11 cellular contexts compared by ENCODE assay signal in the genomic region with DNA sequence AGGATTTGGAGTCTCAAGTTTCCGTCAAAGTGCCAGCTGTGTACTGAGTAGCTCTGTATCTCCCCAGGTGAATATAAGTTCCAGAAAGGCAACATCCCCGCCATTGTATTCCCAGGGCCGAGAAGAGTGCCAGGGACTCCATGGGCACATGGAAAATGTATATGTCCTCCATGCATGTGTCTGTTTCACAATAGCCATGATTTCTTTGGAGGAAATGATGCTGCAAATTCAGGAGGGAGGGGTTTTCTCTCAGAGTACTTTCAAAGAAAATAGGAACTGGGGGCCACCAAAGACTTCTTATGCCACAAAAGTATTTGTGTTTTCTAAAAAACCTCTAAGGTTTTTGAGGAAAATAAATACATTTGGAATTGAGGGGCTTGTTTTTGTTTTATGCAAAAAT.
DNase-seq lines count a peak whose midpoint lies in the region; ATAC-seq and TF ChIP-seq lines count a peak whose summit lies in the region.
"Had no signal": no experiment of that assay in that cellular context is flagged by ENCODE, and none has a peak within 500 bp of the region (broad histone marks: within the 10 kb centered on the region; RNA-seq: fewer than 3 reads in every experiment).

No MANE protein-coding gene starts in this region.

- TF ChIP-seq CTCF in heart left ventricle (IDR thresholded peaks at IDR 0.05) (no peak), NB4 (IDR thresholded peaks at IDR 0.05; ENCODE audit: low read depth, low read length) (no peak), fibroblast of pulmonary artery (IDR thresholded peaks at IDR 0.05; ENCODE audit: low read length, missing control alignments) (no peak), osteoblast (IDR thresholded peaks at IDR 0.05; ENCODE audit: extremely low read depth, low read depth, low read length) (no peak)

- H3K27ac ChIP-seq in heart left ventricle (no peak overlapping the region), osteoblast (ENCODE audit: low read depth, low read length) (no peak overlapping the region)

- TF ChIP-seq POLR2A in heart left ventricle (IDR thresholded peaks at IDR 0.05) (no peak), NB4 (IDR thresholded peaks at IDR 0.05; ENCODE audit: extremely low read depth, insufficient read length) (no peak)

- 90 to 94% (median 91%) methylated on average over 3 of the region's 3 CpGs for WGBS in heart left ventricle, 4 donors

- intact Hi-C loops in cardiac septum (cut with DNase I) (no loop called here), heart left ventricle (cut with DNase I) (loop anchor here in 1 of 10 donors (10.0 kb wide), 2 partner anchors 69 to 151 kb away; no protein-coding TSS in a partner anchor)

- H3K9me3 ChIP-seq in heart left ventricle, result no peaks in the 10 kb centered on the region
- no peaks in the 10 kb centered on the region for H3K9me3 ChIP-seq in osteoblast (ENCODE audit: low read depth, low read length)
- H3K9me3 ChIP-seq: BE2C, HAP-1 had no signal

- H3K4me1 ChIP-seq in heart left ventricle (peaks cover 0 to 22% (median 8%) of the 10 kb centered on the region in 12 donors), osteoblast (ENCODE audit: insufficient read depth, low read length) (peaks cover 20% of the 10 kb centered on the region)
- H3K4me1 ChIP-seq: HAP-1 had no signal

- DNase-seq in cardiac septum (ENCODE audit: low spot score) (peak; percentile 36), heart left ventricle (no peak), NB4 (ENCODE audit: low read depth) (peak; percentile 53), fibroblast of pulmonary artery (ENCODE audit: low read depth) (peak; percentile 28), pons (ENCODE audit: low spot score) (no peak), osteoblast (ENCODE audit: insufficient read length, low spot score, missing footprints) (no peak)
- DNase-seq: BE2C; CD4-positive, CD25-positive, alpha-beta regulatory T cell; DMS 273 treated with DMSO at 0.1 percent for 48 hours had no signal

- H3K27me3 ChIP-seq in heart left ventricle, result no peaks in the 10 kb centered on the region
- H3K27me3 ChIP-seq in osteoblast (ENCODE audit: insufficient read depth, low read length), result no peaks in the 10 kb centered on the region
- H3K27me3 ChIP-seq: BE2C had no signal

- H3K4me2 ChIP-seq in osteoblast (ENCODE audit: insufficient read depth, low read length), result no peak overlapping the region

- no peak overlapping the region for H3K4me3 ChIP-seq in heart left ventricle
- H3K4me3 ChIP-seq in NB4 (ENCODE audit: low read depth, low read length), result no peak overlapping the region
- H3K4me3 ChIP-seq in fibroblast of pulmonary artery (replicated peaks; ENCODE audit: low read depth, low read length), result no peak overlapping the region
- no peak overlapping the region for H3K4me3 ChIP-seq in osteoblast (ENCODE audit: insufficient read depth, low read length)
- H3K4me3 ChIP-seq: HAP-1 had no signal

- ATAC-seq in heart left ventricle (no peak), GM18907 (IDR thresholded peaks at IDR 0.05; ENCODE audit: unreplicated experiment) (no peak)

- H3K36me3 ChIP-seq in heart left ventricle (no peaks in the 10 kb centered on the region), osteoblast (ENCODE audit: insufficient read depth, low read length) (no peaks in the 10 kb centered on the region)
- H3K36me3 ChIP-seq: BE2C, HAP-1 had no signal

- no peaks in the 10 kb centered on the region for H3K79me2 ChIP-seq in osteoblast (ENCODE audit: insufficient read depth, low read length)

- no peak overlapping the region for H2AFZ ChIP-seq in osteoblast (ENCODE audit: low read length)

- no peaks in the 10 kb centered on the region for H4K20me1 ChIP-seq in osteoblast (ENCODE audit: insufficient read depth, low read length)

Comparison
In these comparisons a context has a peak if more than half of its experiments do, and no peak if none do; other contexts are left out.
1. DNase-seq: peak in cardiac septum (single experiment), NB4 (single experiment) and fibroblast of pulmonary artery (single experiment); none in heart left ventricle (0 of 5), pons (single experiment) and osteoblast (single experiment).